10 cellular contexts compared by ENCODE assay signal in genomic region chr10:116073025-116073424, GRCh38.
"Had no signal": no experiment of that assay in that cellular context is flagged by ENCODE, and none has a peak within 500 bp of the region (broad histone marks: within the 10 kb centered on the region; RNA-seq: fewer than 3 reads in every experiment).

No MANE protein-coding gene starts in this region.

- DNase-seq: activated CD4-positive, alpha-beta memory T cell treated with anti-CD3 and anti-CD28 coated beads, Interleukin-2, amount 10 ng/mL, durations not matched to agents 7 days and 5 days; activated T-cell treated with anti-CD3 and anti-CD28 coated beads, Interleukin-2, amount 50 U/mL, for 72 hours; aorta; dermis blood vessel endothelial cell; left lung; natural killer cell; sigmoid colon; stimulated activated naive CD4-positive, alpha-beta T cell treated with Interleukin-2 at 50 U/mL for 16 hours; T1000; upper lobe of right lung had no signal
